ENCODE assay signal across 14 cellular contexts in genomic region chr2:148391324-148391723, GRCh38.
DNase-seq lines count a peak whose midpoint lies in the region; TF ChIP-seq lines count a peak whose summit lies in the region.
"Had no signal": no experiment of that assay in that cellular context is flagged by ENCODE, and none has a peak within 500 bp of the region (broad histone marks: within the 10 kb centered on the region; RNA-seq: fewer than 3 reads in every experiment).

No MANE protein-coding gene starts in this region.

- TF ChIP-seq CTCF in RWPE1 (conservative IDR thresholded peaks at IDR 0.05; ENCODE audit: low read depth) (no peak), fibroblast of mammary gland (conservative IDR thresholded peaks at IDR 0.05; ENCODE audit: control insufficient read depth, insufficient read depth, low read depth, low read length) (no peak), smooth muscle cell (IDR thresholded peaks at IDR 0.05; ENCODE audit: borderline replicate concordance, insufficient read depth, poor library complexity, severe bottlenecking) (no peak)

- no peaks in the 10 kb centered on the region for H3F3A ChIP-seq in smooth muscle cell (ENCODE audit: low read depth)

- POLR2A ChIA-PET in RWPE1 (lab: Yijun Ruan, JAX; ENCODE audit: low non-redundant PET) = no interaction called here

- H3K4me2 ChIP-seq in smooth muscle cell = peak overlapping the region; percentile 63

- H3K4me3 ChIP-seq in fibroblast of mammary gland (ENCODE audit: control insufficient read depth, low read depth, low read length) (no peak overlapping the region), smooth muscle cell (no peak overlapping the region), H7 (ENCODE audit: insufficient read depth, low read depth, low read length) (no peak overlapping the region)
- H3K4me3 ChIP-seq: body of pancreas, esophagus muscularis mucosa, skin epidermis had no signal

- CTCF ChIA-PET in RWPE1 (lab: Yijun Ruan, JAX) = interaction anchor here (0.6 to 0.7 kb wide), 2 partner anchors 40 to 147 kb away, joined by 3 to 5 read pairs; no protein-coding TSS in a partner anchor

- WGBS in smooth muscle cell (ENCODE audit: low lambda C conversion rate) = 31% methylated on average over 1 of the region's 1 CpG

- H3K4me1 ChIP-seq in smooth muscle cell (ENCODE audit: low read depth) = peaks cover 8% of the 10 kb centered on the region
- H3K4me1 ChIP-seq: body of pancreas, parathyroid adenoma had no signal

- peaks cover 6% of the 10 kb centered on the region for H3K79me2 ChIP-seq in smooth muscle cell (ENCODE audit: low read depth)
- H3K79me2 ChIP-seq: parathyroid adenoma had no signal

- H3K27me3 ChIP-seq in smooth muscle cell (ENCODE audit: low read depth) (no peaks in the 10 kb centered on the region), H7 (ENCODE audit: control insufficient read depth, insufficient read depth, low read length) (no peaks in the 10 kb centered on the region)
- H3K27me3 ChIP-seq: body of pancreas, esophagus muscularis mucosa had no signal

- H3K27ac ChIP-seq in RWPE1 (no peak overlapping the region), smooth muscle cell (ENCODE audit: low read depth) (peak overlapping the region; percentile 50)
- H3K27ac ChIP-seq: body of pancreas, esophagus muscularis mucosa, parathyroid adenoma, skin epidermis had no signal

- H3K36me3 ChIP-seq in smooth muscle cell (ENCODE audit: low read depth) = no peaks in the 10 kb centered on the region
- no peaks in the 10 kb centered on the region for H3K36me3 ChIP-seq in H7 (replicated peaks; ENCODE audit: control insufficient read depth, insufficient read depth, low read length)
- H3K36me3 ChIP-seq: esophagus muscularis mucosa had no signal

- H4K20me1 ChIP-seq in smooth muscle cell (ENCODE audit: low read depth) = peaks cover 32% of the 10 kb centered on the region

- H3K9ac ChIP-seq in smooth muscle cell (ENCODE audit: low read depth) = no peak overlapping the region
- H3K9ac ChIP-seq: parathyroid adenoma had no signal

- DNase-seq in GM03348 (ENCODE audit: low spot score) (peak; percentile 39), RWPE1 (ENCODE audit: low spot score) (peak; percentile 21), fibroblast of mammary gland (ENCODE audit: low read depth) (peak; percentile 16), smooth muscle cell (lab: John Stamatoyannopoulos, UW; ENCODE audit: unreplicated experiment) (no peak), NK-92 (lab: John Stamatoyannopoulos, UW; ENCODE audit: unreplicated experiment) (no peak), NCI-H446 treated with DMSO at 0.1 percent for 48 hours (lab: John Stamatoyannopoulos, UW) (no peak), H7 (no peak)
- DNase-seq: activated CD4-positive, alpha-beta T cell treated with anti-CD3 and anti-CD28 coated beads for 1 hour; body of pancreas; CD8-positive, alpha-beta memory T cell; NCI-H524 treated with DMSO at 0.1 percent for 48 hours had no signal

- no peaks in the 10 kb centered on the region for H3K9me3 ChIP-seq in smooth muscle cell (replicated peaks; ENCODE audit: low read depth)
- H3K9me3 ChIP-seq: body of pancreas, esophagus muscularis mucosa had no signal

- no peak overlapping the region for H2AFZ ChIP-seq in smooth muscle cell (ENCODE audit: low read depth)
- H2AFZ ChIP-seq: parathyroid adenoma had no signal

Comparison
In these comparisons a context has a peak if more than half of its experiments do, and no peak if none do; other contexts are left out.
1. DNase-seq: peak in GM03348 (single experiment), RWPE1 (single experiment) and fibroblast of mammary gland (single experiment); none in smooth muscle cell (single experiment), NK-92 (single experiment), NCI-H446 treated with DMSO at 0.1 percent for 48 hours (single experiment) and H7 (single experiment).